Comparison of ENCODE assay signal across 11 cellular contexts in the genomic region with DNA sequence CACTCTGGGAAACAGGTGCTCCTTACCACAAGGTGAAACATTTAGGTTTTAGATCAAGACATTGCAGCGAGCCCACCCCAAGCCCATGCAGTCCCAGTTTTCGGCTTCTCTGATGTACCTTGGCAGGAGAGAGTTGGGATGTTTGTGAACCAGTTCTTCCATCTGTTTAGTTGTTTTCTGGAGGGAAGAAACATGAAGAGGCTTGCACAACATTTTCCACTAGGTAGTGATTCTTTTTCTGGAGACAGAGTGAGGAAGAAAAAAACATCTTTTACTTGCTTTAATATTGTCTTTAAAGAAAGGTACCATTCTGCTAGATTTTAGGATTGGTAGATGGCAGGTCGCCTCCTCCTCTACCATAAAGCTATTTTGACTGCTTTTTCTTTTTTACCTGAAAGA. TPM values are rescaled to one million over a fixed set of nuclear protein-coding genes. Genes with fewer than 3 reads are reported as not detected.
DNase-seq lines count a peak whose midpoint lies in the region; ATAC-seq and TF ChIP-seq lines count a peak whose summit lies in the region.
"Had no signal": no experiment of that assay in that cellular context is flagged by ENCODE, and none has a peak within 500 bp of the region (broad histone marks: within the 10 kb centered on the region; RNA-seq: fewer than 3 reads in every experiment).

No MANE protein-coding gene starts in this region.

- H3K4me3 ChIP-seq in CD8-positive, alpha-beta T cell (ENCODE audit: low read depth, low read length), result no peak overlapping the region
- H3K4me3 ChIP-seq in HUES64 (ENCODE audit: low read length), result peak overlapping the region; percentile 63
- H3K4me3 ChIP-seq: thyroid gland had no signal

- peaks cover 12% of the 10 kb centered on the region for H3K27me3 ChIP-seq in CD8-positive, alpha-beta T cell (ENCODE audit: insufficient read depth, low read length)
- peaks cover 78% of the 10 kb centered on the region for H3K27me3 ChIP-seq in HUES64 (ENCODE audit: insufficient read depth, low read length)
- H3K27me3 ChIP-seq: thyroid gland had no signal

- ATAC-seq in CD8-positive, alpha-beta T cell, result no peak
- no peak for ATAC-seq in HG02759 (IDR thresholded peaks at IDR 0.05; ENCODE audit: unreplicated experiment)
- ATAC-seq in left lobe of liver, result no peak
- ATAC-seq in HG03460 (IDR thresholded peaks at IDR 0.05; ENCODE audit: unreplicated experiment), result no peak

- H3K4me1 Mint-ChIP-seq in CD8-positive, alpha-beta T cell (ENCODE audit: low read depth), result peaks cover 19% of the 10 kb centered on the region
- H3K4me1 Mint-ChIP-seq in endothelial cell (ENCODE audit: unreplicated experiment) (peaks cover 15% of the 10 kb centered on the region), osteocyte (ENCODE audit: unreplicated experiment) (peaks cover 67% of the 10 kb centered on the region)

- POLR2A ChIA-PET in CD8-positive, alpha-beta T cell (lab: Charles Lee), result no interaction called here

- no peaks in the 10 kb centered on the region for H3K36me3 ChIP-seq in CD8-positive, alpha-beta T cell (ENCODE audit: insufficient read depth, low read length)
- no peaks in the 10 kb centered on the region for H3K36me3 ChIP-seq in HUES64 (ENCODE audit: insufficient read depth, low read length)
- H3K36me3 ChIP-seq: thyroid gland had no signal

- H3K27ac Mint-ChIP-seq in CD8-positive, alpha-beta T cell, result no peak overlapping the region
- no peak overlapping the region for H3K27ac Mint-ChIP-seq in endothelial cell (ENCODE audit: unreplicated experiment)
- peak overlapping the region; percentile 84 for H3K27ac Mint-ChIP-seq in osteocyte (ENCODE audit: unreplicated experiment)

- no peaks in the 10 kb centered on the region for H3K9me3 ChIP-seq in CD8-positive, alpha-beta T cell (ENCODE audit: low read length)
- peaks cover 4% of the 10 kb centered on the region for H3K9me3 ChIP-seq in HUES64 (ENCODE audit: insufficient read depth, low read depth, low read length)
- H3K9me3 ChIP-seq: thyroid gland had no signal

- DNase-seq in CD8-positive, alpha-beta T cell, result no peak
- DNase-seq in endothelial cell (ENCODE audit: low spot score), result no peak
- DNase-seq in osteocyte (ENCODE audit: extremely low spot score, unreplicated experiment), result no peak
- no peak for DNase-seq in COLO668 (lab: John Stamatoyannopoulos, UW; ENCODE audit: unreplicated experiment)
- no peak for DNase-seq in left lobe of liver (ENCODE audit: low spot score)
- DNase-seq: central memory CD4-positive, alpha-beta T cell; thyroid gland had no signal

- CTCF ChIA-PET in CD8-positive, alpha-beta T cell (lab: Charles Lee), result no interaction called here

- H3K4me3 Mint-ChIP-seq in CD8-positive, alpha-beta T cell, result peak overlapping the region; percentile 60
- H3K4me3 Mint-ChIP-seq in endothelial cell (ENCODE audit: unreplicated experiment) (peak overlapping the region; percentile 86), osteocyte (ENCODE audit: unreplicated experiment) (peak overlapping the region; percentile 88)

- intact Hi-C loops in CD8-positive, alpha-beta T cell (cut with DNase I, micrococcal nuclease), result no loop called here

- no peak for TF ChIP-seq CTCF in CD8-positive, alpha-beta T cell (IDR thresholded peaks at IDR 0.05)
- TF ChIP-seq CTCF in endothelial cell (IDR thresholded peaks at IDR 0.05; ENCODE audit: unreplicated experiment) (no peak), osteocyte (IDR thresholded peaks at IDR 0.05) (no peak)

- peaks cover 56% of the 10 kb centered on the region for H3K27me3 Mint-ChIP-seq in CD8-positive, alpha-beta T cell (ENCODE audit: low read depth)
- H3K27me3 Mint-ChIP-seq in endothelial cell (ENCODE audit: unreplicated experiment), result peaks cover 15% of the 10 kb centered on the region
- H3K27me3 Mint-ChIP-seq in osteocyte (ENCODE audit: unreplicated experiment), result no peaks in the 10 kb centered on the region

- H3K36me3 Mint-ChIP-seq in CD8-positive, alpha-beta T cell, result no peaks in the 10 kb centered on the region
- H3K36me3 Mint-ChIP-seq in endothelial cell (ENCODE audit: low read depth, unreplicated experiment) (peaks cover 13% of the 10 kb centered on the region), osteocyte (ENCODE audit: unreplicated experiment) (no peaks in the 10 kb centered on the region)

- H3K4me1 ChIP-seq in CD8-positive, alpha-beta T cell (ENCODE audit: insufficient read depth, low read length), result peaks cover 12% of the 10 kb centered on the region
- H3K4me1 ChIP-seq in HUES64 (ENCODE audit: insufficient read depth, low read length), result peaks cover 14% of the 10 kb centered on the region

- no peak overlapping the region for H3K9ac ChIP-seq in HUES64 (ENCODE audit: low read depth, low read length)

- H3K9me3 Mint-ChIP-seq in CD8-positive, alpha-beta T cell, result peaks cover 8% of the 10 kb centered on the region
- H3K9me3 Mint-ChIP-seq in endothelial cell (ENCODE audit: unreplicated experiment) (peaks cover 7% of the 10 kb centered on the region), osteocyte (ENCODE audit: unreplicated experiment) (no peaks in the 10 kb centered on the region)

- no peak overlapping the region for H3K27ac ChIP-seq in CD8-positive, alpha-beta T cell (ENCODE audit: low read depth, low read length)
- no peak overlapping the region for H3K27ac ChIP-seq in HUES64 (ENCODE audit: low read depth, low read length)
- H3K27ac ChIP-seq: thyroid gland had no signal

- WGBS in HUES64, result 58% methylated on average over 2 of the region's 3 CpGs

RNA-seq across cellular contexts. Expression of a gene that starts 1.8 kb away (rescaled TPM):
- total RNA-seq in CD8-positive, alpha-beta T cell, result not detected
- polyA plus RNA-seq in HUES64 (2013, experiment 1 of 2), result 2.6 TPM
- 2.7 TPM for polyA plus RNA-seq in HUES64 (2013, experiment 2 of 2)
- total RNA-seq in endothelial cell (ENCODE audit: unreplicated experiment) (1.1 TPM), osteocyte (55.8 and 56.4 TPM in 2 replicates), left lobe of liver (0.13 TPM)
- total RNA-seq: mononuclear cell had no signal

Comparison
In these comparisons a context has a peak if more than half of its experiments do, and no peak if none do; other contexts are left out.
1. RNA of a gene that starts 1.8 kb away (total RNA-seq): 55.8 to 56.4 TPM in osteocyte; 1.1 TPM in endothelial cell (single experiment), 0.13 TPM in left lobe of liver (single experiment) and not detected in CD8-positive, alpha-beta T cell; every median in the first group is over 10 times any median in the second.
2. Peak in every context shown above with its lines, with median percentiles within 50 percentile points of each other: H3K4me3 Mint-ChIP-seq.